34 cellular contexts compared by ENCODE assay signal in genomic region chr3:46678280-46678679, GRCh38. TPM values are rescaled to one million over a fixed set of nuclear protein-coding genes. Genes with fewer than 3 reads are reported as not detected.
"Had no signal": no experiment of that assay in that cellular context is flagged by ENCODE, and none has a peak within 500 bp of the region (broad histone marks: within the 10 kb centered on the region; RNA-seq: fewer than 3 reads in every experiment).

No MANE protein-coding gene starts in this region.

- DNase-seq: activated CD4-positive, alpha-beta memory T cell treated with anti-CD3 and anti-CD28 coated beads for 36 hours; activated CD4-positive, alpha-beta T cell treated with anti-CD3 and anti-CD28 coated beads for 48 hours; activated CD4-positive, alpha-beta T cell treated with anti-CD3 and anti-CD28 coated beads, Interleukin-2, amount 50 U/mL, for 1 hour; activated CD8-positive, alpha-beta memory T cell treated with anti-CD3 and anti-CD28 coated beads, Interleukin-2, amount 10 ng/mL, durations not matched to agents 7 days and 5 days; activated CD8-positive, alpha-beta memory T cell treated with anti-CD3 and anti-CD28 coated beads, Interleukin-2, amount 50 U/mL, for 4 hours; activated CD8-positive, alpha-beta T cell treated with anti-CD3 and anti-CD28 coated beads, Interleukin-2, amount 10 ng/mL, durations not matched to agents 7 days and 5 days; activated effector memory CD4-positive, alpha-beta T cell treated with anti-CD3 and anti-CD28 coated beads, Interleukin-2, amount 50 U/mL, for 16 hours; activated naive CD4-positive, alpha-beta T cell treated with anti-CD3 and anti-CD28 coated beads for 36 hours; activated naive CD8-positive, alpha-beta T cell treated with anti-CD3 and anti-CD28 coated beads for 36 hours; activated naive CD8-positive, alpha-beta T cell treated with anti-CD3 and anti-CD28 coated beads, Interleukin-2, amount 50 U/mL, for 24 hours; activated T-cell treated with anti-CD3 and anti-CD28 coated beads, Interleukin-2, amount 50 U/mL, for 1 hour; activated T-cell treated with anti-CD3 and anti-CD28 coated beads, Interleukin-2, amount 50 U/mL, for 48 hours; adrenal gland; amygdala; aorta; body of pancreas; cortex of kidney; dermis blood vessel endothelial cell; effector CD4-positive, alpha-beta T cell; effector memory CD8-positive, alpha-beta T cell; erythroblast; foreskin keratinocyte; gastrocnemius medialis; glutamatergic neuron; T-helper 2 cell had no signal

- FAIRE-seq: colon had no signal

- ATAC-seq: activated CD8-positive, alpha-beta memory T cell treated with anti-CD3 and anti-CD28 coated beads, Interleukin-2, amount 10 ng/mL, durations not matched to agents 7 days and 5 days; activated CD8-positive, alpha-beta T cell treated with anti-CD3 and anti-CD28 coated beads, Interleukin-2, amount 10 ng/mL, durations not matched to agents 7 days and 5 days; activated naive CD8-positive, alpha-beta T cell treated with anti-CD3 and anti-CD28 coated beads, Interleukin-2, amount 50 U/mL, for 24 hours; body of pancreas; effector memory CD8-positive, alpha-beta T cell; foreskin keratinocyte; gastrocnemius medialis; heart left ventricle had no signal

- H3K4me3 ChIP-seq: adrenal gland, body of pancreas, cardiac muscle cell, esophagus muscularis mucosa, gastrocnemius medialis, heart left ventricle had no signal

- H3K4me1 ChIP-seq: adrenal gland, body of pancreas, foreskin keratinocyte, gastrocnemius medialis had no signal

- H3K27me3 ChIP-seq: adrenal gland, body of pancreas, cardiac muscle cell, esophagus muscularis mucosa, foreskin keratinocyte, gastrocnemius medialis, heart left ventricle had no signal

- H3K9me3 ChIP-seq: adrenal gland, body of pancreas, esophagus muscularis mucosa, gastrocnemius medialis, heart left ventricle had no signal

- H3K36me3 ChIP-seq: adrenal gland, cardiac muscle cell had no signal

- H3K27ac ChIP-seq: adrenal gland, body of pancreas, cardiac muscle cell, esophagus muscularis mucosa, foreskin keratinocyte, gastrocnemius medialis had no signal

RNA-seq across cellular contexts. Expression of gene TMIE, which starts 22.9 kb away (rescaled TPM):
- total RNA-seq: activated CD8-positive, alpha-beta memory T cell treated with anti-CD3 and anti-CD28 coated beads, Interleukin-2, amount 10 ng/mL, durations not matched to agents 7 days and 5 days; activated T-helper 1 cell treated with anti-CD3 and anti-CD28 coated beads, Interleukin-12 subunit alpha, Interleukin-12 subunit beta, Interleukin-2, Interleukin-4 antibody, amounts not matched to agents 30 ng/mL and 10 ng/mL and 1 ng/mL, durations not matched to agents 14 hours and 24 hours and 36 hours; activated T-helper 2 cell treated with anti-CD3 and anti-CD28 coated beads, Interferon-gamma antibody, Interleukin-2, Interleukin-4, amounts not matched to agents 10 μg/mL and 5 μg/mL and 100 μg/mL, durations not matched to agents 14 hours and 24 hours and 36 hours; body of pancreas; foreskin keratinocyte; T-helper 1 cell treated with Interleukin-12 subunit alpha and Interleukin-12 subunit beta and Interleukin-4 antibody, amounts not matched to agents 30 ng/mL and 1 ng/mL, for 36 hours had no signal
- polyA plus RNA-seq: foreskin keratinocyte had no signal

RNA-seq across cellular contexts. Expression of gene PRSS50, which starts 39.4 kb away (rescaled TPM):
- total RNA-seq: activated CD4-positive, alpha-beta memory T cell treated with anti-CD3 and anti-CD28 coated beads for 36 hours; activated CD8-positive, alpha-beta memory T cell treated with anti-CD3 and anti-CD28 coated beads for 36 hours; activated CD8-positive, alpha-beta memory T cell treated with anti-CD3 and anti-CD28 coated beads, Interleukin-2, amount 10 ng/mL, durations not matched to agents 7 days and 5 days; activated CD8-positive, alpha-beta T cell treated with anti-CD3 and anti-CD28 coated beads, Interleukin-2, amount 10 ng/mL, durations not matched to agents 7 days and 5 days; activated naive CD4-positive, alpha-beta T cell treated with anti-CD3 and anti-CD28 coated beads for 36 hours; activated naive CD8-positive, alpha-beta T cell treated with anti-CD3 and anti-CD28 coated beads for 36 hours; activated T-helper 1 cell treated with anti-CD3 and anti-CD28 coated beads, Interleukin-12 subunit alpha, Interleukin-12 subunit beta, Interleukin-2, Interleukin-4 antibody, amounts not matched to agents 30 ng/mL and 10 ng/mL and 1 ng/mL, durations not matched to agents 14 hours and 24 hours and 36 hours; activated T-helper 2 cell treated with anti-CD3 and anti-CD28 coated beads, Interferon-gamma antibody, Interleukin-2, Interleukin-4, amounts not matched to agents 10 μg/mL and 5 μg/mL and 100 μg/mL, durations not matched to agents 14 hours and 24 hours and 36 hours; aorta; chondrocyte; dermis blood vessel endothelial cell; foreskin keratinocyte; gastrocnemius medialis; T-helper 1 cell treated with Interleukin-12 subunit alpha and Interleukin-12 subunit beta and Interleukin-4 antibody, amounts not matched to agents 30 ng/mL and 1 ng/mL, for 36 hours had no signal
- polyA plus RNA-seq: foreskin keratinocyte had no signal
